ENCODE assay signal across 22 cellular contexts in genomic region chr13:21022694-21023325, GRCh38. TPM values are rescaled to one million over a fixed set of nuclear protein-coding genes. Genes with fewer than 3 reads are reported as not detected.
DNase-seq lines count a peak whose midpoint lies in the region; ATAC-seq, FAIRE-seq and TF ChIP-seq lines count a peak whose summit lies in the region.
"Had no signal": no experiment of that assay in that cellular context is flagged by ENCODE, and none has a peak within 500 bp of the region (broad histone marks: within the 10 kb centered on the region; RNA-seq: fewer than 3 reads in every experiment).

No MANE protein-coding gene starts in this region.

- no peak for TF ChIP-seq POLR2A in stomach (IDR thresholded peaks at IDR 0.05)

- 75 to 83% (median 79%) methylated on average over 15 of the region's 15 CpGs for WGBS in stomach, 5 donors

- H3K4me1 Mint-ChIP-seq in T-helper 17 cell: peaks cover 14% of the 10 kb centered on the region
- H3K4me1 Mint-ChIP-seq: B cell had no signal

- H3K9ac ChIP-seq in kidney (ENCODE audit: low read length in 2 of 2): no peak overlapping the region

- H3K9me3 ChIP-seq in T-helper 17 cell (ENCODE audit: control insufficient read depth, low read length, poor library complexity, severe bottlenecking) (no peaks in the 10 kb centered on the region), stomach (no peaks in the 10 kb centered on the region), kidney (ENCODE audit: control insufficient read depth in 1 of 2, low read length in 2 of 2) (no peaks in the 10 kb centered on the region)
- H3K9me3 ChIP-seq: gastrocnemius medialis, tibial nerve had no signal

- TF ChIP-seq CTCF in stomach (IDR thresholded peaks at IDR 0.05) (no peak), kidney (IDR thresholded peaks at IDR 0.05; ENCODE audit: borderline replicate concordance, extremely low read depth, insufficient read depth) (no peak)

- no peak for TF ChIP-seq EP300 in stomach (IDR thresholded peaks at IDR 0.05)

- no peak for FAIRE-seq in kidney (lab: Jason Lieb, UNC)

- H3K36me3 ChIP-seq in stomach: no peaks in the 10 kb centered on the region
- H3K36me3 ChIP-seq in kidney (ENCODE audit: control insufficient read depth in 1 of 2, insufficient read depth in 2 of 2, low read length in 2 of 2): no peaks in the 10 kb centered on the region
- H3K36me3 ChIP-seq: gastrocnemius medialis, tibial nerve had no signal

- H3K36me3 Mint-ChIP-seq in T-helper 17 cell (ENCODE audit: low read depth): no peaks in the 10 kb centered on the region
- H3K36me3 Mint-ChIP-seq: stimulated activated naive B cell treated with anti-CD40 and anti-IgM and Interleukin-4, amounts not matched to agents 10 μg/mL and 1 μg/mL and 100 μg/mL, for 72 hours had no signal

- no peaks in the 10 kb centered on the region for H3K27me3 ChIP-seq in stomach
- H3K27me3 ChIP-seq: gastrocnemius medialis, tibial nerve had no signal

- ATAC-seq in T-helper 17 cell: no peak
- ATAC-seq: esophagus mucosa; gastrocnemius medialis; stimulated activated naive B cell treated with anti-CD40 and anti-IgM and Interleukin-4, amounts not matched to agents 10 μg/mL and 1 μg/mL and 100 μg/mL, for 72 hours had no signal

- H3K4me3 ChIP-seq in stomach (no peak overlapping the region), kidney (ENCODE audit: low read length in 2 of 2) (no peak overlapping the region)
- H3K4me3 ChIP-seq: gastrocnemius medialis, tibial nerve had no signal

- DNase-seq in NCI-H2107 (lab: John Stamatoyannopoulos, UW) (peak; percentile 32), NCI-H2107 treated with DMSO at 0.1 percent for 48 hours (lab: John Stamatoyannopoulos, UW; ENCODE audit: unreplicated experiment) (no peak), T-helper 17 cell (no peak), left kidney (ENCODE audit: low read depth, low spot score) (peak; percentile 70), stomach (no peak), C1 segment of cervical spinal cord (lab: John Stamatoyannopoulos, UW) (no peak), medulla oblongata (ENCODE audit: extremely low spot score) (no peak), kidney (no peak)
- DNase-seq: activated CD4-positive, alpha-beta T cell treated with anti-CD3 and anti-CD28 coated beads, Interleukin-2, amount 10 ng/mL, durations not matched to agents 7 days and 5 days; activated CD8-positive, alpha-beta memory T cell treated with anti-CD3 and anti-CD28 coated beads, Interleukin-2, amount 50 U/mL, for 48 hours; activated gamma-delta T cell; caudate nucleus; NCI-H1417 treated with DMSO at 0.1 percent for 48 hours; NCI-H345; occipital lobe; stimulated activated naive B cell treated with anti-CD40 and anti-IgM and Interleukin-4, amounts not matched to agents 10 μg/mL and 1 μg/mL and 100 μg/mL, for 72 hours had no signal

- H3K4me3 Mint-ChIP-seq in T-helper 17 cell: no peak overlapping the region
- H3K4me3 Mint-ChIP-seq: activated CD4-positive, alpha-beta T cell treated with anti-CD3 and anti-CD28 coated beads, Interleukin-2, amount 10 ng/mL, durations not matched to agents 7 days and 5 days; B cell; stimulated activated naive B cell treated with anti-CD40 and anti-IgM and Interleukin-4, amounts not matched to agents 10 μg/mL and 1 μg/mL and 100 μg/mL, for 72 hours had no signal

- no peaks in the 10 kb centered on the region for H3K27me3 Mint-ChIP-seq in T-helper 17 cell
- H3K27me3 Mint-ChIP-seq: activated CD4-positive, alpha-beta T cell treated with anti-CD3 and anti-CD28 coated beads, Interleukin-2, amount 10 ng/mL, durations not matched to agents 7 days and 5 days; B cell; stimulated activated naive B cell treated with anti-CD40 and anti-IgM and Interleukin-4, amounts not matched to agents 10 μg/mL and 1 μg/mL and 100 μg/mL, for 72 hours had no signal

- H3K4me1 ChIP-seq in stomach (peaks cover 19 to 45% (median 30%) of the 10 kb centered on the region in 4 donors), kidney (ENCODE audit: control insufficient read depth in 1 of 2, insufficient read depth in 1 of 2, low read depth in 1 of 2, low read length in 2 of 2) (peaks cover 10 to 19% of the 10 kb centered on the region in 2 donors)

- H3K27ac Mint-ChIP-seq in T-helper 17 cell: peak overlapping the region; percentile 14
- H3K27ac Mint-ChIP-seq: activated CD4-positive, alpha-beta T cell treated with anti-CD3 and anti-CD28 coated beads, Interleukin-2, amount 10 ng/mL, durations not matched to agents 7 days and 5 days; B cell; stimulated activated naive B cell treated with anti-CD40 and anti-IgM and Interleukin-4, amounts not matched to agents 10 μg/mL and 1 μg/mL and 100 μg/mL, for 72 hours had no signal

- intact Hi-C loops in stomach (cut with DNase I; ENCODE audit: low total_unique reads) (no loop called here), kidney (cut with DNase I) (no loop called here)

- peak overlapping the region in 3 of 5 donors; percentile 5 to 80 (median 26) for H3K27ac ChIP-seq in stomach
- H3K27ac ChIP-seq in kidney (ENCODE audit: low read depth in 2 of 2, low read length in 2 of 2): peak overlapping the region in 1 of 2 donors; percentile 1
- H3K27ac ChIP-seq: 22Rv1, RWPE1 had no signal

RNA-seq across cellular contexts. Expression of gene LATS2, which starts 38.6 kb away (rescaled TPM):
- total RNA-seq in T-helper 17 cell (1 to 10 TPM; 8.0 to 9.0 TPM), stomach (10 to 100 TPM in 3 of 5 donors, 1 to 10 TPM in 2; 4.7 to 21.4 (median 13.5) TPM), kidney (26.3 TPM)
- polyA plus RNA-seq in stomach (1 to 10 TPM; 3.4 to 6.7 (median 5.0) TPM), kidney (ENCODE audit: insufficient read depth, low read depth, low replicate concordance) (5.5 TPM)

Comparison
In these comparisons a context has a peak if more than half of its experiments do, and no peak if none do; other contexts are left out.
1. DNase-seq: peak in NCI-H2107 (single experiment) and left kidney (single experiment); none in NCI-H2107 treated with DMSO at 0.1 percent for 48 hours (single experiment), T-helper 17 cell (0 of 3), stomach (single experiment), C1 segment of cervical spinal cord (0 of 14), medulla oblongata (single experiment) and kidney (single experiment).